ENCODE assay signal across 7 cellular contexts in genomic region chr2:201184248-201184647, GRCh38. TPM values are rescaled to one million over a fixed set of nuclear protein-coding genes. Genes with fewer than 3 reads are reported as not detected.
DNase-seq lines count a peak whose midpoint lies in the region; TF ChIP-seq lines count a peak whose summit lies in the region.
"Not testable (repeated sequence)": the region's sequence is repeated elsewhere in the genome, so short reads cannot be mapped to it uniquely, and the experiment has no call there.

No MANE protein-coding gene starts in this region.

- not testable (repeated sequence) for DNase-seq in Peyer's patch; breast epithelium (ENCODE audit: low spot score in 2 of 2); fibroblast of pulmonary artery (ENCODE audit: low read depth)
- DNase-seq in activated T-cell treated with anti-CD3 and anti-CD28 coated beads, Interleukin-2, amount 50 U/mL, for 48 hours = peak; percentile 46 to 50

- not testable (repeated sequence) for H3K9me3 ChIP-seq in Peyer's patch; breast epithelium; mesodermal cell (ENCODE audit: control insufficient read depth, low read length)

- 87 to 100% methylated on average over 1 to 3 of the region's 6 CpGs for WGBS in mesodermal cell (ENCODE audit: insufficient coverage in 2 of 2), 2 experiments

- peaks cover 0 to 27% (median 0%) of the 10 kb centered on the region in 4 donors for H3K4me1 ChIP-seq in Peyer's patch
- H3K4me1 ChIP-seq in breast epithelium; mesodermal cell (ENCODE audit: control insufficient read depth, insufficient read depth, low read length, poor library complexity, severe bottlenecking): not testable (repeated sequence)

- peak overlapping the region; percentile 90 for H3K4me3 ChIP-seq in GM08714 (ENCODE audit: low read length)
- peak overlapping the region; percentile 39 to 64 (median 54) for H3K4me3 ChIP-seq in Peyer's patch
- H3K4me3 ChIP-seq in breast epithelium = peak overlapping the region; percentile 43 to 58 (median 44)
- H3K4me3 ChIP-seq in fibroblast of pulmonary artery (replicated peaks; ENCODE audit: low read depth, low read length) = peak overlapping the region; percentile 52
- H3K4me3 ChIP-seq in mesodermal cell (ENCODE audit: extremely low read depth, insufficient read depth, low read length, poor library complexity, severe bottlenecking) = peak overlapping the region; percentile 11
- peak overlapping the region; percentile 31 to 59 (median 38) for H3K4me3 ChIP-seq in skin epidermis

- H3K36me3 ChIP-seq in Peyer's patch = peaks cover 0 to 11% (median 0%) of the 10 kb centered on the region in 3 donors
- not testable (repeated sequence) for H3K36me3 ChIP-seq in breast epithelium; mesodermal cell (ENCODE audit: control insufficient read depth, insufficient read depth, low read length)

- TF ChIP-seq CTCF in Peyer's patch (IDR thresholded peaks at IDR 0.05); breast epithelium (IDR thresholded peaks at IDR 0.05); fibroblast of pulmonary artery (IDR thresholded peaks at IDR 0.05; ENCODE audit: low read length, missing control alignments): not testable (repeated sequence)

- H3K27ac ChIP-seq in Peyer's patch (peak overlapping the region in 2 of 4 donors; percentile 34 to 71), skin epidermis (peak overlapping the region in 9 of 21 experiments; percentile 22 to 84 (median 73))
- not testable (repeated sequence) for H3K27ac ChIP-seq in breast epithelium; mesodermal cell (ENCODE audit: low read depth, low read length, severe bottlenecking)

- intact Hi-C loops in breast epithelium (cut with DNase I; ENCODE audit: low total_unique reads) = not testable (repeated sequence)

- not testable (repeated sequence) for H3K27me3 ChIP-seq in Peyer's patch, breast epithelium

- not testable (repeated sequence) for TF ChIP-seq POLR2A in Peyer's patch (IDR thresholded peaks at IDR 0.05); breast epithelium (IDR thresholded peaks at IDR 0.05)

RNA-seq across cellular contexts. Expression of gene CASP10, which starts 1.3 kb away (rescaled TPM):
- total RNA-seq in Peyer's patch (10 to 100 TPM; 38.2 to 71.1 (median 46.2) TPM), breast epithelium (10 to 100 TPM in 1 of 3 donors, 1 to 10 TPM in 2; 5.7 to 13.1 (median 9.6) TPM)
- 6.2 TPM for polyA plus RNA-seq in mesodermal cell (2013, experiment 1 of 2)
- 4.9 TPM for polyA plus RNA-seq in mesodermal cell (2013, experiment 2 of 2)

Comparison
In these comparisons a context has a peak if more than half of its experiments do, and no peak if none do; other contexts are left out.
1. H3K4me3 ChIP-seq: peak in every context shown above with its lines; median percentile 90 in GM08714; 54 in Peyer's patch; 52 in fibroblast of pulmonary artery; 44 in breast epithelium; 38 in skin epidermis; 11 in mesodermal cell.